In genomic region chr18:50307400-50307737, GRCh38 we compare ENCODE assay signal across 1 cellular context.
TF ChIP-seq lines count a peak whose summit lies in the region.

No MANE protein-coding gene starts in this region.

TF ChIP-seq in GM23338, 12 proteins besides CTCF, POLR2A, EP300 and RAD21 (continued from another document):
- TF ChIP-seq ZNF462 (CRISPR knock-in tag; IDR thresholded peaks at IDR 0.05) (no peak), ETS1 (IDR thresholded peaks at IDR 0.05) (no peak), STAT1 (IDR thresholded peaks at IDR 0.05; ENCODE audit: unreplicated experiment) (no peak), JUNB (IDR thresholded peaks at IDR 0.05; ENCODE audit: unreplicated experiment) (no peak), ZNF114 (CRISPR knock-in tag; IDR thresholded peaks at IDR 0.05) (no peak), REST (IDR thresholded peaks at IDR 0.05; ENCODE audit: unreplicated experiment) (no peak)
